8 cellular contexts compared by ENCODE assay signal in the genomic region with DNA sequence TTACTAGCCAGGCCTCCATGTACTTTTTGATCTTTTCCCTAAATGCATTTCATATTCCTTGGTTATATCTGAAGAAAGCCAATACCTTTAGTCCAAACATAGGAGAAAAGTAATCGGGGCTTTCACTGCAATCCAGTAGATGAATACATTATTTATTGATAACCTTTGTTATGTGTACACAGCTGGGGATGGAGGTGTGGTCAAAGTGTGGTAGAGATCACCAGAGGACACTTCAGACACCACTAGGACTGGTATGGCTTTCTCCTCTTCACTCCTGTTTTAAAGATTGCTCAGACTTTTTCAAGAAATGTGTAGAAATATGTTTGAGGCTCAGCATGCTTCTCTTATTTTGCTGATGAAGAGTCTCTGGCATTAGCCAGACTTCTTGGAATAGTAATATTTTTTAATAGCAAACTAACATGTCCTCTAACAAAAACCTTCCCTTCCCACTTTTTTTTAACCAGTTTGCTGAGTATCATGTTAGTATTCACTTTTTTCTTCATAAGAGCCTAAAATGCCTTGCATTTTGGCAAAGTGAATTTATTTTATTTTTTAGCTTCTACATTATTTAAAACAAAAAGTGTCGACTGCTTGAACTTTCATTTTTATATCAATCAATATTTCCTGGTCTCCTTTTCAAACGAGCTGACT.
DNase-seq lines count a peak whose midpoint lies in the region; ATAC-seq, FAIRE-seq and TF ChIP-seq lines count a peak whose summit lies in the region.

No MANE protein-coding gene starts in this region.

- TF ChIP-seq EP300 in stomach (IDR thresholded peaks at IDR 0.05), result no peak

- BruUV-seq in endothelial cell of umbilical vein (replicated peaks; lab: Mats Ljungman, UMichigan), result no TSS peak

- H3K27ac ChIP-seq in endothelial cell of umbilical vein (ENCODE audit: insufficient read depth, low read depth, low read length) (no peak overlapping the region), stomach (peak overlapping the region in 4 of 5 donors; percentile 72 to 83 (median 74))

- H4K20me1 ChIP-seq in endothelial cell of umbilical vein (replicated peaks; ENCODE audit: control insufficient read depth, extremely low read depth, insufficient read depth, low read length), result no peaks in the 10 kb centered on the region

- H3K9me3 ChIP-seq in endothelial cell of umbilical vein (replicated peaks; ENCODE audit: control insufficient read depth, insufficient read depth, low read length), result no peaks in the 10 kb centered on the region
- no peaks in the 10 kb centered on the region for H3K9me3 ChIP-seq in stomach

- peak overlapping the region; percentile 63 for H2AFZ ChIP-seq in endothelial cell of umbilical vein (ENCODE audit: low read depth, low read length)

- H3K4me2 ChIP-seq in endothelial cell of umbilical vein (ENCODE audit: insufficient read depth, low read length), result no peak overlapping the region

- peak; percentile 20 for ATAC-seq in activated CD4-positive, alpha-beta T cell treated with anti-CD3 and anti-CD28 coated beads for 36 hours

- peaks cover 5% of the 10 kb centered on the region for H3K36me3 Mint-ChIP-seq in activated CD4-positive, alpha-beta T cell treated with anti-CD3 and anti-CD28 coated beads for 36 hours (ENCODE audit: low read depth)

- CTCF ChIA-PET in activated CD4-positive, alpha-beta T cell treated with anti-CD3 and anti-CD28 coated beads for 36 hours (lab: Charles Lee), result interaction anchor here (0.6 to 3.1 kb wide), 15 partner anchors 9 to 1794 kb away, joined by 3 to 17 read pairs (median 4); no protein-coding TSS in a partner anchor
- CTCF ChIA-PET in endothelial cell of umbilical vein (lab: Charles Lee), result no interaction called here

- H3K9ac ChIP-seq in endothelial cell of umbilical vein (replicated peaks; ENCODE audit: extremely low read depth, insufficient read depth, low read length), result no peak overlapping the region

- no peak overlapping the region for H3K4me3 ChIP-seq in endothelial cell of umbilical vein (replicated peaks in 1 of 3; ENCODE audit: insufficient read depth in 1 of 3, low read depth in 1 of 3, low read length in 3 of 3)
- H3K4me3 ChIP-seq in stomach, result peak overlapping the region in 3 of 4 donors; percentile 6 to 16 (median 9)

- POLR2A ChIA-PET in activated CD4-positive, alpha-beta T cell treated with anti-CD3 and anti-CD28 coated beads for 36 hours (lab: Charles Lee), result interaction anchor here (0.6 to 1.3 kb wide), 2 partner anchors 16 to 66 kb away, joined by 4 to 11 read pairs; a partner anchor contains a TSS
- POLR2A ChIA-PET in endothelial cell of umbilical vein (lab: Charles Lee), result no interaction called here

- intact Hi-C loops in activated CD4-positive, alpha-beta T cell treated with anti-CD3 and anti-CD28 coated beads for 36 hours (cut with DNase I, micrococcal nuclease), result loop anchor here in 1 of 2 experiments (10.0 kb wide), 1 partner anchor 962 kb away; a partner anchor contains a TSS
- intact Hi-C loops in endothelial cell of umbilical vein (cut with micrococcal nuclease) (loop anchor here (5.0 kb wide), 1 partner anchor 64 kb away; a partner anchor contains a TSS), stomach (cut with DNase I; ENCODE audit: low total_unique reads) (no loop called here)

- TF ChIP-seq POLR2A in endothelial cell of umbilical vein (IDR thresholded peaks at IDR 0.05; ENCODE audit: low read depth, low read length) (no peak), stomach (IDR thresholded peaks at IDR 0.05) (no peak)

- dilution Hi-C loops in endothelial cell of umbilical vein (cut with MboI; ENCODE audit: extremely low pct_ligation_motif_present, low sequenced_read_pairs), result no loop called here

- H3K36me3 ChIP-seq in endothelial cell of umbilical vein (ENCODE audit: control insufficient read depth in 2 of 2, extremely low read depth in 1 of 2, insufficient read depth in 2 of 2, low read length in 2 of 2), result no peaks in the 10 kb centered on the region
- H3K36me3 ChIP-seq in stomach, result no peaks in the 10 kb centered on the region

- peak overlapping the region; percentile 91 for H3K27ac Mint-ChIP-seq in activated CD4-positive, alpha-beta T cell treated with anti-CD3 and anti-CD28 coated beads for 36 hours

- peaks cover 63% of the 10 kb centered on the region for H3K4me1 Mint-ChIP-seq in activated CD4-positive, alpha-beta T cell treated with anti-CD3 and anti-CD28 coated beads for 36 hours

- WGBS in stomach, 5 donors, result 20 to 22% (median 21%) methylated on average over 3 of the region's 3 CpGs

- H3K79me2 ChIP-seq in endothelial cell of umbilical vein (ENCODE audit: control insufficient read depth, insufficient read depth, low read length), result no peaks in the 10 kb centered on the region

- no peaks in the 10 kb centered on the region for H3K27me3 Mint-ChIP-seq in activated CD4-positive, alpha-beta T cell treated with anti-CD3 and anti-CD28 coated beads for 36 hours

- peaks cover 2% of the 10 kb centered on the region for H3K9me3 Mint-ChIP-seq in activated CD4-positive, alpha-beta T cell treated with anti-CD3 and anti-CD28 coated beads for 36 hours (ENCODE audit: low read depth)

- peak overlapping the region; percentile 75 for H3K4me3 Mint-ChIP-seq in activated CD4-positive, alpha-beta T cell treated with anti-CD3 and anti-CD28 coated beads for 36 hours

- H3K4me1 ChIP-seq in endothelial cell of umbilical vein (ENCODE audit: control insufficient read depth, extremely low read depth, insufficient read depth, low read length) (peaks cover 17% of the 10 kb centered on the region), stomach (peaks cover 16 to 68% (median 48%) of the 10 kb centered on the region in 4 donors)

- TF ChIP-seq CTCF in endothelial cell of umbilical vein (IDR thresholded peaks at IDR 0.05; ENCODE audit: extremely low read depth in 1 of 2, insufficient read depth in 1 of 2, low read depth in 1 of 2, low read length in 2 of 2) (no peak), stomach (IDR thresholded peaks at IDR 0.05) (no peak)

- peak; percentile 37 for DNase-seq in activated CD4-positive, alpha-beta T cell treated with anti-CD3 and anti-CD28 coated beads for 36 hours
- no peak for DNase-seq in activated CD4-positive, alpha-beta T cell treated with anti-CD3 and anti-CD28 coated beads for 1 hour
- DNase-seq in MV-4-11 (lab: John Stamatoyannopoulos, UW) (peak; percentile 71), endothelial cell of umbilical vein (ENCODE audit: low read depth, low spot score) (no peak), stomach (no peak), GDM1 (lab: John Stamatoyannopoulos, UW) (no peak), urothelium cell line (ENCODE audit: low spot score) (no peak)
- DNase-seq in stimulated activated CD4-positive, alpha-beta T cell treated with anti-CD3 and anti-CD28 coated beads, Interleukin-4, amount 100 ng/mL, for 1 hour, result no peak

- FAIRE-seq in endothelial cell of umbilical vein (lab: Jason Lieb, UNC) (no peak), urothelium cell line (lab: Jason Lieb, UNC) (no peak)

- no peaks in the 10 kb centered on the region for H3K27me3 ChIP-seq in endothelial cell of umbilical vein (ENCODE audit: control insufficient read depth in 2 of 2, insufficient read depth in 2 of 2, low read length in 2 of 2)
- H3K27me3 ChIP-seq in stomach, result no peaks in the 10 kb centered on the region

- H3K9me1 ChIP-seq in endothelial cell of umbilical vein (replicated peaks; ENCODE audit: control insufficient read depth, extremely low read depth, insufficient read depth, low read length), result no peaks in the 10 kb centered on the region

TF ChIP-seq in endothelial cell of umbilical vein, 7 proteins besides CTCF, POLR2A, EP300 and RAD21:
- no peak for TF ChIP-seq POLR2AphosphoS5 (IDR thresholded peaks at IDR 0.05; ENCODE audit: insufficient read depth, low read depth, low read length)
- TF ChIP-seq, protein P1, sequence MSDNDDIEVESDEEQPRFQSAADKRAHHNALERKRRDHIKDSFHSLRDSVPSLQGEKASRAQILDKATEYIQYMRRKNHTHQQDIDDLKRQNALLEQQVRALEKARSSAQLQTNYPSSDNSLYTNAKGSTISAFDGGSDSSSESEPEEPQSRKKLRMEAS (IDR thresholded peaks at IDR 0.05; ENCODE audit: insufficient read depth, insufficient read length), result no peak
- no peak for TF ChIP-seq GATA2 (IDR thresholded peaks at IDR 0.05; ENCODE audit: insufficient read depth, insufficient read length, low read depth, low read length)

Comparison
In these comparisons a context has a peak if more than half of its experiments do, and no peak if none do; other contexts are left out.
1. DNase-seq: peak in activated CD4-positive, alpha-beta T cell treated with anti-CD3 and anti-CD28 coated beads for 36 hours (single experiment) and MV-4-11 (single experiment); none in activated CD4-positive, alpha-beta T cell treated with anti-CD3 and anti-CD28 coated beads for 1 hour (single experiment), endothelial cell of umbilical vein (single experiment), stomach (single experiment), GDM1 (single experiment), urothelium cell line (single experiment) and stimulated activated CD4-positive, alpha-beta T cell treated with anti-CD3 and anti-CD28 coated beads, Interleukin-4, amount 100 ng/mL, for 1 hour (single experiment).
2. H3K4me3 ChIP-seq: peak in stomach (3 of 4); none in endothelial cell of umbilical vein (0 of 3).